In genomic region chr17:48589831-48590602, GRCh38 we compare ENCODE assay signal across 10 cellular contexts. TPM values are rescaled to one million over a fixed set of nuclear protein-coding genes. Genes with fewer than 3 reads are reported as not detected.
DNase-seq lines count a peak whose midpoint lies in the region; ATAC-seq, FAIRE-seq and TF ChIP-seq lines count a peak whose summit lies in the region.
"Had no signal": no experiment of that assay in that cellular context is flagged by ENCODE, and none has a peak within 500 bp of the region (broad histone marks: within the 10 kb centered on the region; RNA-seq: fewer than 3 reads in every experiment).

TSS of gene HOXB3 (minus strand) at chr17:48590241. CDS start at chr17:48552474, 37,767 bp downstream.

- H3K27me3 ChIP-seq in adrenal gland, result no peaks in the 10 kb centered on the region
- peaks cover 11% of the 10 kb centered on the region for H3K27me3 ChIP-seq in lung (ENCODE audit: control insufficient read depth, insufficient read depth)
- peaks cover 5% of the 10 kb centered on the region for H3K27me3 ChIP-seq in transverse colon

- H3K4me3 ChIP-seq in adrenal gland (no peak within 1 kb of the TSS), lung (peak within 1 kb of the TSS; percentile 20), transverse colon (peak within 1 kb of the TSS; percentile 15 to 64 (median 27))
- H3K4me3 ChIP-seq: left ventricle myocardium inferior had no signal

- ATAC-seq in activated CD4-positive, alpha-beta T cell treated with anti-CD3 and anti-CD28 coated beads for 36 hours, result no peak
- no peak for ATAC-seq in lung (ENCODE audit: insufficient read depth, low FRiP score)
- ATAC-seq in HG03039 (IDR thresholded peaks at IDR 0.05; ENCODE audit: unreplicated experiment), result no peak

- H3K4me3 Mint-ChIP-seq in activated CD4-positive, alpha-beta T cell treated with anti-CD3 and anti-CD28 coated beads, Interleukin-2, amount 10 ng/mL, durations not matched to agents 24 days and 14 days, result peak within 1 kb of the TSS; percentile 4
- H3K4me3 Mint-ChIP-seq in activated CD4-positive, alpha-beta T cell treated with anti-CD3 and anti-CD28 coated beads for 36 hours, result no peak within 1 kb of the TSS

- intact Hi-C loops in activated CD4-positive, alpha-beta T cell treated with anti-CD3 and anti-CD28 coated beads, Interleukin-2, amount 10 ng/mL, durations not matched to agents 24 days and 14 days (cut with micrococcal nuclease), result loop anchor here (5.0 to 10.0 kb wide), 4 partner anchors 37 to 485 kb away; partner anchors contain the start of genes CBX1, HOXB9 and SNX11
- intact Hi-C loops in activated CD4-positive, alpha-beta T cell treated with anti-CD3 and anti-CD28 coated beads for 36 hours (cut with DNase I, micrococcal nuclease), result loop anchor here (5.0 to 10.0 kb wide), 5 partner anchors 328 to 508 kb away; no protein-coding TSS in a partner anchor
- intact Hi-C loops in adrenal gland (cut with DNase I), result loop anchor here in 1 of 2 donors (10.0 kb wide), 1 partner anchor 245 kb away; no protein-coding TSS in a partner anchor
- intact Hi-C loops in transverse colon (cut with DNase I; ENCODE audit: low total_unique reads), result no loop called here

- H3K9me3 Mint-ChIP-seq in activated CD4-positive, alpha-beta T cell treated with anti-CD3 and anti-CD28 coated beads, Interleukin-2, amount 10 ng/mL, durations not matched to agents 24 days and 14 days, result no peaks in the 10 kb centered on the region
- no peaks in the 10 kb centered on the region for H3K9me3 Mint-ChIP-seq in activated CD4-positive, alpha-beta T cell treated with anti-CD3 and anti-CD28 coated beads for 36 hours (ENCODE audit: low read depth)

- no peak for DNase-seq in activated CD4-positive, alpha-beta T cell treated with anti-CD3 and anti-CD28 coated beads, Interleukin-2, amount 10 ng/mL, durations not matched to agents 24 days and 14 days
- no peak for DNase-seq in activated CD4-positive, alpha-beta T cell treated with anti-CD3 and anti-CD28 coated beads for 36 hours
- DNase-seq in adrenal gland, result no peak
- no peak for DNase-seq in lung (ENCODE audit: low spot score)
- no peak for DNase-seq in transverse colon
- no peak for DNase-seq in D721Med (ENCODE audit: insufficient read length, low spot score)
- DNase-seq in SKM-1 (lab: John Stamatoyannopoulos, UW; ENCODE audit: unreplicated experiment), result no peak
- DNase-seq: activated T-cell treated with anti-CD3 and anti-CD28 coated beads, Interleukin-2, amount 50 U/mL, for 48 hours; left ventricle myocardium inferior had no signal

- 70 to 79% (median 77%) methylated on average over 18 to 23 of the region's 23 CpGs for WGBS in adrenal gland, 4 donors
- WGBS in lung, 2 donors, result 18 to 34% methylated on average over 23 of the region's 23 CpGs
- WGBS in transverse colon (ENCODE audit: low coverage in 1 of 2), 2 donors, result 30 to 39% methylated on average over 11 to 23 of the region's 23 CpGs

- TF ChIP-seq POLR2A in adrenal gland (IDR thresholded peaks at IDR 0.05) (no peak), transverse colon (IDR thresholded peaks at IDR 0.05) (peak; percentile 13)

- peaks cover 0 to 42% of the 10 kb centered on the region in 2 donors for H3K4me1 ChIP-seq in adrenal gland (replicated peaks in 1 of 2)
- peaks cover 0 to 5% of the 10 kb centered on the region in 2 donors for H3K4me1 ChIP-seq in lung (ENCODE audit: control insufficient read depth in 2 of 2, insufficient read depth in 2 of 2, low read length in 2 of 2)
- peaks cover 0 to 80% (median 34%) of the 10 kb centered on the region in 4 donors for H3K4me1 ChIP-seq in transverse colon

- TF ChIP-seq CTCF in adrenal gland (IDR thresholded peaks at IDR 0.05) (no peak), lung (IDR thresholded peaks at IDR 0.05; ENCODE audit: control extremely low read depth, extremely low read depth) (no peak), transverse colon (IDR thresholded peaks at IDR 0.05) (no peak), D721Med (IDR thresholded peaks at IDR 0.05; ENCODE audit: insufficient read depth, missing control alignments) (no peak)

- H3K4me1 Mint-ChIP-seq in activated CD4-positive, alpha-beta T cell treated with anti-CD3 and anti-CD28 coated beads, Interleukin-2, amount 10 ng/mL, durations not matched to agents 24 days and 14 days, result peaks cover 51% of the 10 kb centered on the region
- H3K4me1 Mint-ChIP-seq in activated CD4-positive, alpha-beta T cell treated with anti-CD3 and anti-CD28 coated beads for 36 hours, result peaks cover 34% of the 10 kb centered on the region

- in situ Hi-C loops in transverse colon (cut with MboI; ENCODE audit: low pct_ligation_motif_present in 1 of 4, low pct_unique_long_range_greater_than_20kb in 1 of 4, low sequenced_read_pairs in 3 of 4), result loop anchor here in 2 of 4 donors (5.0 to 10.0 kb wide), 3 partner anchors 95 to 245 kb away; no protein-coding TSS in a partner anchor

- no peak within 1 kb of the TSS for H3K27ac Mint-ChIP-seq in activated CD4-positive, alpha-beta T cell treated with anti-CD3 and anti-CD28 coated beads, Interleukin-2, amount 10 ng/mL, durations not matched to agents 24 days and 14 days
- H3K27ac Mint-ChIP-seq in activated CD4-positive, alpha-beta T cell treated with anti-CD3 and anti-CD28 coated beads for 36 hours, result no peak within 1 kb of the TSS

- no peaks in the 10 kb centered on the region for H3K36me3 Mint-ChIP-seq in activated CD4-positive, alpha-beta T cell treated with anti-CD3 and anti-CD28 coated beads, Interleukin-2, amount 10 ng/mL, durations not matched to agents 24 days and 14 days (ENCODE audit: low read depth)
- H3K36me3 Mint-ChIP-seq in activated CD4-positive, alpha-beta T cell treated with anti-CD3 and anti-CD28 coated beads for 36 hours (ENCODE audit: low read depth), result no peaks in the 10 kb centered on the region

- CTCF ChIA-PET in activated CD4-positive, alpha-beta T cell treated with anti-CD3 and anti-CD28 coated beads for 36 hours (lab: Charles Lee), result interaction anchor here (0.7 to 1.9 kb wide), 12 partner anchors 11 to 527 kb away, joined by 3 to 6 read pairs (median 4); no protein-coding TSS in a partner anchor

- peaks cover 0 to under 1% of the 10 kb centered on the region in 2 donors for H3K36me3 ChIP-seq in adrenal gland (replicated peaks in 1 of 2)
- no peaks in the 10 kb centered on the region for H3K36me3 ChIP-seq in lung (ENCODE audit: control insufficient read depth in 2 of 2, insufficient read depth in 2 of 2, low read length in 2 of 2)
- peaks cover 0 to 2% (median 0%) of the 10 kb centered on the region in 4 donors for H3K36me3 ChIP-seq in transverse colon
- H3K36me3 ChIP-seq: left ventricle myocardium inferior had no signal

- FAIRE-seq in D721Med (lab: Jason Lieb, UNC), result no peak

- H3K9me3 ChIP-seq in adrenal gland (replicated peaks in 1 of 3) (no peaks in the 10 kb centered on the region), lung (ENCODE audit: control insufficient read depth in 2 of 2, insufficient read depth in 1 of 2, low read length in 1 of 2) (no peaks in the 10 kb centered on the region), transverse colon (no peaks in the 10 kb centered on the region)
- H3K9me3 ChIP-seq: left ventricle myocardium inferior had no signal

- H3K27ac ChIP-seq in adrenal gland (peak within 1 kb of the TSS in 2 of 5 donors; percentile 37 to 52), lung (ENCODE audit: low read depth in 1 of 2, low read length in 1 of 2) (peak within 1 kb of the TSS in 1 of 2 donors; percentile 91), transverse colon (peak within 1 kb of the TSS; percentile 89 to 95 (median 92))
- H3K27ac ChIP-seq: left ventricle myocardium inferior had no signal

- POLR2A ChIA-PET in activated CD4-positive, alpha-beta T cell treated with anti-CD3 and anti-CD28 coated beads for 36 hours (lab: Charles Lee), result interaction anchor here (0.6 to 1.6 kb wide), 3 partner anchors 29 to 256 kb away, joined by 3 read pairs; no protein-coding TSS in a partner anchor

- no peak for TF ChIP-seq EP300 in transverse colon (IDR thresholded peaks at IDR 0.05; ENCODE audit: low read depth)

- peaks cover 82% of the 10 kb centered on the region for H3K27me3 Mint-ChIP-seq in activated CD4-positive, alpha-beta T cell treated with anti-CD3 and anti-CD28 coated beads, Interleukin-2, amount 10 ng/mL, durations not matched to agents 24 days and 14 days
- H3K27me3 Mint-ChIP-seq in activated CD4-positive, alpha-beta T cell treated with anti-CD3 and anti-CD28 coated beads for 36 hours, result peaks cover 82% of the 10 kb centered on the region

RNA-seq across cellular contexts. Expression of gene HOXB3, which starts in this region (rescaled TPM):
- 3.6 and 3.7 TPM in 2 replicates for total RNA-seq in activated CD4-positive, alpha-beta T cell treated with anti-CD3 and anti-CD28 coated beads, Interleukin-2, amount 10 ng/mL, durations not matched to agents 24 days and 14 days
- 1 to 10 TPM in 1 of 2 experiments, under 1 TPM in 1; 0.47 to 1.2 TPM for total RNA-seq in activated CD4-positive, alpha-beta T cell treated with anti-CD3 and anti-CD28 coated beads for 36 hours
- total RNA-seq in adrenal gland (10 to 100 TPM in 4 of 8 donors, 1 to 10 TPM in 4; 2.3 to 18.8 (median 8.8) TPM), lung (10 to 100 TPM in 1 of 2 donors, 1 to 10 TPM in 1; 8.6 to 21.1 TPM), transverse colon (10 to 100 TPM; 25.7 to 57.1 (median 34.9) TPM)
- polyA plus RNA-seq in adrenal gland (10 to 100 TPM in 2 of 3 donors, 1 to 10 TPM in 1; 3.3 to 28.8 (median 11.4) TPM), lung (1 to 10 TPM; 1.9 to 4.9 TPM)

Comparison
In these comparisons a context has a peak if more than half of its experiments do, and no peak if none do; other contexts are left out.
1. H3K4me3 ChIP-seq: peak in lung (single experiment) and transverse colon (4 of 4); none in adrenal gland (0 of 4).